ENCODE assay signal across 19 cellular contexts in genomic region chr13:43390582-43390981, GRCh38.
A peak's percentile ranks its signal among the peaks of the same experiment; 100 is the strongest.
DNase-seq lines count a peak whose midpoint lies in the region; ATAC-seq and TF ChIP-seq lines count a peak whose summit lies in the region.
"Had no signal": no experiment of that assay in that cellular context is flagged by ENCODE, and none has a peak within 500 bp of the region (broad histone marks: within the 10 kb centered on the region; RNA-seq: fewer than 3 reads in every experiment).

No MANE protein-coding gene starts in this region.

- no peaks in the 10 kb centered on the region for H3K4me1 Mint-ChIP-seq in immature natural killer cell
- H3K4me1 Mint-ChIP-seq: naive B cell had no signal

- H3K79me2 ChIP-seq in MM.1S (ENCODE audit: low read length), result no peaks in the 10 kb centered on the region
- H3K79me2 ChIP-seq: hepatocyte had no signal

- peak; percentile 38 for DNase-seq in MM.1S
- no peak for DNase-seq in stimulated activated CD4-positive, alpha-beta T cell treated with anti-CD3 and anti-CD28 coated beads, Interleukin-4, amount 100 ng/mL, for 1 hour
- no peak for DNase-seq in activated CD8-positive, alpha-beta memory T cell treated with anti-CD3 and anti-CD28 coated beads for 24 hours
- no peak for DNase-seq in immature natural killer cell
- no peak for DNase-seq in retina
- DNase-seq: activated CD4-positive, CD25-positive, alpha-beta regulatory T cell; activated T-cell treated with anti-CD3 and anti-CD28 coated beads, Interleukin-2, amount 50 U/mL, for 48 hours; anterior cingulate cortex; naive B cell; NCI-H2227 treated with DMSO at 0.1 percent for 48 hours; PC-3; uterus had no signal

- H3K9ac ChIP-seq in MM.1S (ENCODE audit: low read length), result no peak overlapping the region
- H3K9ac ChIP-seq: GM23248 had no signal

- no peaks in the 10 kb centered on the region for H3K27me3 ChIP-seq in MM.1S (replicated peaks; ENCODE audit: insufficient read depth, low read length)
- H3K27me3 ChIP-seq: esophagus muscularis mucosa, hepatocyte, uterus had no signal

- peak overlapping the region; percentile 63 for H3K4me2 ChIP-seq in MM.1S (ENCODE audit: low read depth, low read length)

- H3K4me3 ChIP-seq in MM.1S (ENCODE audit: low read length), result peak overlapping the region; percentile 31; the same call in 1 of the 2 replicates
- H3K4me3 ChIP-seq: esophagus muscularis mucosa, GM23248, hepatocyte, uterus had no signal

- no peaks in the 10 kb centered on the region for H4K20me1 ChIP-seq in MM.1S (ENCODE audit: insufficient read depth, low read length)

- no peaks in the 10 kb centered on the region for H3F3A ChIP-seq in MM.1S (ENCODE audit: insufficient read depth, low read length)

- ATAC-seq in GM18502 (IDR thresholded peaks at IDR 0.05; ENCODE audit: poor library complexity, unreplicated experiment) (peak; percentile 67), GM21390 (IDR thresholded peaks at IDR 0.05; ENCODE audit: unreplicated experiment) (peak; percentile 63), HG02938 (IDR thresholded peaks at IDR 0.05; ENCODE audit: unreplicated experiment) (peak; percentile 43)
- ATAC-seq: left lobe of liver, PC-3 had no signal

- H3K36me3 Mint-ChIP-seq in immature natural killer cell, result no peaks in the 10 kb centered on the region
- H3K36me3 Mint-ChIP-seq: naive B cell had no signal

- H3K4me1 ChIP-seq in MM.1S (ENCODE audit: low read length), result peaks cover 37% of the 10 kb centered on the region
- H3K4me1 ChIP-seq: uterus had no signal

- no peak overlapping the region for H3K27ac Mint-ChIP-seq in immature natural killer cell
- H3K27ac Mint-ChIP-seq: naive B cell had no signal

- H3K36me3 ChIP-seq in MM.1S (replicated peaks; ENCODE audit: insufficient read depth, low read length), result no peaks in the 10 kb centered on the region
- H3K36me3 ChIP-seq: esophagus muscularis mucosa, uterus had no signal

- TF ChIP-seq CTCF in MM.1S (IDR thresholded peaks at IDR 0.05; ENCODE audit: low read length), result no peak

- H3K9me2 ChIP-seq in MM.1S (replicated peaks; ENCODE audit: insufficient read depth, low read length), result no peaks in the 10 kb centered on the region

- peak overlapping the region; percentile 56 for H2AFZ ChIP-seq in MM.1S (ENCODE audit: low read length)
- H2AFZ ChIP-seq: hepatocyte had no signal

- peak overlapping the region; percentile 62; the same call in 1 of the 2 replicates for H3K27ac ChIP-seq in MM.1S (ENCODE audit: low read length)
- H3K27ac ChIP-seq: esophagus muscularis mucosa, hepatocyte, uterus had no signal

- peaks cover 1 to 9% (median 6%) of the 10 kb centered on the region in 3 donors for H3K27me3 Mint-ChIP-seq in immature natural killer cell (ENCODE audit: low read depth in 3 of 3)
- H3K27me3 Mint-ChIP-seq: naive B cell had no signal

- H3K9me3 ChIP-seq in MM.1S (replicated peaks; ENCODE audit: insufficient read depth, low read length), result no peaks in the 10 kb centered on the region
- H3K9me3 ChIP-seq: esophagus muscularis mucosa, uterus had no signal

- no peaks in the 10 kb centered on the region for H3K9me3 Mint-ChIP-seq in immature natural killer cell
- H3K9me3 Mint-ChIP-seq: naive B cell had no signal

- no peak overlapping the region for H3K4me3 Mint-ChIP-seq in immature natural killer cell
- H3K4me3 Mint-ChIP-seq: naive B cell had no signal
